1 cellular context compared by ENCODE assay signal in the genomic region with DNA sequence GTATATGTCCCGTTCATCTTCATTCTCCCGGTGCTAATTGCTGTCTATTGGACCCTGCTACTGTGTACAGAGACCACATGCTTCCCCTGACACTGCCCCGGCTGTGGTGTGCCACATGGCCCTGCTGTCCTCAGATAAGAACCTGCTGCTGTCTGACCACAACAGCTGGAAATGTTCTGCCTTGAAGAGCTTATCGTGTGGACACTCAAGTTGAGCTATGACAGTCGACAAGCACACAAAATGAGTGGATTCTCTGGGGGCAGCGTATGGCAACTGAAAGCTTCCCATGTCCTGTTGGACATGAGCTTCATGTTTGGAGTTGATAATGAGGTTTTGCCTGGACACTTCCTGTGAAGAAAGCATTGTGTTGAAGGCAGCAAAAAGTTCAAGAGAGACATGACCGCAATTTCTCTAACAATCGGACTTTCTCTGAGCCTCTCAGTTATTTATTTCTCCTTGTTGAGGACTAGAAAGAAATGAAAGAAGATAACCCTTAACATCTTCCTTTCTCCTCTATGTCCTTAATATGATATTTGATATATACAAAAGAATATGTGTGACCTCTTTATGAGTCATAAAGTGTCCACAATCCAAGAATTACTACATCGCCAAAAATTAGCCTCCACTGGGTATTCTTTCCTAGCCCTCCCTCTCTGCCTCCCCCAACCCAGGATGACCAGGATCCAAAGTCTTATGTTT.
TF ChIP-seq lines count a peak whose summit lies in the region.

No MANE protein-coding gene starts in this region.

TF ChIP-seq in K562, 482 proteins besides CTCF, POLR2A, EP300 and RAD21 (continued from another document and continues in another):
- TF ChIP-seq MYC (IDR thresholded peaks at IDR 0.05; ENCODE audit: low read depth, low read length) (peak; percentile 99), MYC (CRISPR knock-in tag; IDR thresholded peaks at IDR 0.05; ENCODE audit: borderline replicate concordance, low read depth) (no peak), HMGXB4 (CRISPR knock-in tag; IDR thresholded peaks at IDR 0.05) (no peak), MEF2D (tag; conservative IDR thresholded peaks at IDR 0.05; ENCODE audit: low read depth) (peak; percentile 89), HDAC8 (tag; IDR thresholded peaks at IDR 0.05) (no peak), ZNF584 (CRISPR knock-in tag; IDR thresholded peaks at IDR 0.05; ENCODE audit: low read depth) (peak; percentile 97), NR2C2 (CRISPR knock-in tag; IDR thresholded peaks at IDR 0.05) (no peak), NR2C2 (tag; IDR thresholded peaks at IDR 0.05) (peak; percentile 50), HINFP (tag; conservative IDR thresholded peaks at IDR 0.05; ENCODE audit: low read depth) (no peak), SMARCE1 (IDR thresholded peaks at IDR 0.05) (peak; percentile 99), RBM17 (IDR thresholded peaks at IDR 0.05; ENCODE audit: borderline replicate concordance, low read depth, low read length) (no peak), ZNF146 (CRISPR knock-in tag; IDR thresholded peaks at IDR 0.05; ENCODE audit: unreplicated experiment) (no peak), MTA3 (IDR thresholded peaks at IDR 0.05; ENCODE audit: borderline replicate concordance) (peak; percentile 88), C11orf30 (IDR thresholded peaks at IDR 0.05; ENCODE audit: low read depth) (no peak), E4F1 (CRISPR knock-in tag; IDR thresholded peaks at IDR 0.05; ENCODE audit: borderline replicate concordance) (no peak), ZBTB9 (CRISPR knock-in tag; IDR thresholded peaks at IDR 0.05) (peak; percentile 95), RBM34 (IDR thresholded peaks at IDR 0.05; ENCODE audit: borderline replicate concordance, insufficient read depth, low read length) (no peak), DDX20 (tag; IDR thresholded peaks at IDR 0.05; ENCODE audit: low read depth) (no peak), GABPA (tag; conservative IDR thresholded peaks at IDR 0.05; ENCODE audit: low read depth) (peak; percentile 61), PCBP2 (IDR thresholded peaks at IDR 0.05; ENCODE audit: low read depth, low read length, poor library complexity, severe bottlenecking) (no peak), HOMEZ (CRISPR knock-in tag; IDR thresholded peaks at IDR 0.05) (no peak), ZFP30 (CRISPR knock-in tag; IDR thresholded peaks at IDR 0.05; ENCODE audit: borderline replicate concordance) (no peak), PHF8 (IDR thresholded peaks at IDR 0.05; ENCODE audit: borderline replicate concordance, low read length) (no peak), ZBTB5 (IDR thresholded peaks at IDR 0.05) (no peak), IRF2 (CRISPR knock-in tag; IDR thresholded peaks at IDR 0.05) (no peak), MCM2 (IDR thresholded peaks at IDR 0.05; ENCODE audit: low read depth) (no peak), CEBPG (CRISPR knock-in tag; IDR thresholded peaks at IDR 0.05) (no peak), CEBPG (tag; conservative IDR thresholded peaks at IDR 0.05 in 1 of 2, IDR thresholded peaks at IDR 0.05 in 1 of 2) (no peak), SRSF7 (optimal IDR thresholded peaks at IDR 0.05; ENCODE audit: low read depth, low read length) (no peak)
- TF ChIP-seq, protein P1, sequence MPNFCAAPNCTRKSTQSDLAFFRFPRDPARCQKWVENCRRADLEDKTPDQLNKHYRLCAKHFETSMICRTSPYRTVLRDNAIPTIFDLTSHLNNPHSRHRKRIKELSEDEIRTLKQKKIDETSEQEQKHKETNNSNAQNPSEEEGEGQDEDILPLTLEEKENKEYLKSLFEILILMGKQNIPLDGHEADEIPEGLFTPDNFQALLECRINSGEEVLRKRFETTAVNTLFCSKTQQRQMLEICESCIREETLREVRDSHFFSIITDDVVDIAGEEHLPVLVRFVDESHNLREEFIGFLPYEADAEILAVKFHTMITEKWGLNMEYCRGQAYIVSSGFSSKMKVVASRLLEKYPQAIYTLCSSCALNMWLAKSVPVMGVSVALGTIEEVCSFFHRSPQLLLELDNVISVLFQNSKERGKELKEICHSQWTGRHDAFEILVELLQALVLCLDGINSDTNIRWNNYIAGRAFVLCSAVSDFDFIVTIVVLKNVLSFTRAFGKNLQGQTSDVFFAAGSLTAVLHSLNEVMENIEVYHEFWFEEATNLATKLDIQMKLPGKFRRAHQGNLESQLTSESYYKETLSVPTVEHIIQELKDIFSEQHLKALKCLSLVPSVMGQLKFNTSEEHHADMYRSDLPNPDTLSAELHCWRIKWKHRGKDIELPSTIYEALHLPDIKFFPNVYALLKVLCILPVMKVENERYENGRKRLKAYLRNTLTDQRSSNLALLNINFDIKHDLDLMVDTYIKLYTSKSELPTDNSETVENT (CRISPR knock-in tag; IDR thresholded peaks at IDR 0.05): no peak; the same call in 1 of the 2 replicates
- TF ChIP-seq, protein P2, sequence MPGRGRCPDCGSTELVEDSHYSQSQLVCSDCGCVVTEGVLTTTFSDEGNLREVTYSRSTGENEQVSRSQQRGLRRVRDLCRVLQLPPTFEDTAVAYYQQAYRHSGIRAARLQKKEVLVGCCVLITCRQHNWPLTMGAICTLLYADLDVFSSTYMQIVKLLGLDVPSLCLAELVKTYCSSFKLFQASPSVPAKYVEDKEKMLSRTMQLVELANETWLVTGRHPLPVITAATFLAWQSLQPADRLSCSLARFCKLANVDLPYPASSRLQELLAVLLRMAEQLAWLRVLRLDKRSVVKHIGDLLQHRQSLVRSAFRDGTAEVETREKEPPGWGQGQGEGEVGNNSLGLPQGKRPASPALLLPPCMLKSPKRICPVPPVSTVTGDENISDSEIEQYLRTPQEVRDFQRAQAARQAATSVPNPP (IDR thresholded peaks at IDR 0.05; ENCODE audit: borderline replicate concordance, insufficient read depth, insufficient read length): no peak
- TF ChIP-seq, protein P3, sequence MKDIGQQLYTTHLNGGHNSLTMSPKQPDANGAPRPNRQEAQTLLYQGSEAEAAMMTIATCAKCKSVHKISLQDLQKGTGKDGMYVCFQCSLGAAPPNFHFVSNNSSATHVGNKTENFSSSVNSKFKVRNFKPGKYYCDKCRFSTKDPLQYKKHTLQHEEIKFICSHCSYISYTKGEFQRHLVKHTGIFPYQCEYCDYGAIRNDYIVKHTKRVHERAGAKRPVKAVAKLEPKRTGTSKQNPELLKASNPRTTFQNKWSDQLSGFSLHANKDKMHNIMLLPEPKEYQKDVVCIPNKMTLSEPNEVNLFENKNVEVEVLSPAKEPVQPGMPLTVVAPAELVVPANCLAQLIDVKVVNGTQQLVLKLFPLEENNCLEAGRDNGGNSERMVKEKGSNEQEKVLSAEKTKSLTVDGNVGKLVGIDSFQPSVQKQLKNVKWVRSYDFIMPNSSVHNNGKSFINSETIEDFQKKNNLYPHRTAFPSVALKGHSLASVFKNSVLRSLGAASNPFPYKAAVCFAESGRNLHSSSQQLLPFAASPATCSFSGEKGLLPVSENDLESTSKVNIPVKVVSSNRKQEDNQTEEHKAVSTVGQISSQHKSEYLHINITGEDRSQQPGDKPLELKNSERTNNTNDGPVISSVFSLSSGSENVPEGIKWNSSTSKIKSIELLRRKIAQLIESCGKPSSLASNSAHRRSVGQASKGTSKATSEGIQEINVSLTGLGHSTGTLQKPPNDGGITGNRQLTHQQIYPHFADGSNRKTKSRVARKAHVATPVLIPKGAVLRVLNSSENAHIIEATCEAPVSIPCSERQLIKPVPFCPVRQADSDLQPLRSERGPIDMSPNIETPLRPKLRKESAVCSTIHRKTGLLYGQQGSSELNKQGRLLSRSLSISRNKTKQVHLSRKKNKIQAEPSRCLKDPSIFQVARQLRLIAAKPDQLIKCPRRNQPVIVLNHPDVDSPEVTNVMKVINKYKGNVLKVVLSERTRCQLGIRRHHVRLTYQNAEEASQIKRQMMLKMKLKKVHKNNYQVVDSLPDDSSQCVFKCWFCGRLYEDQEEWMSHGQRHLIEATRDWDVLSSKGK (CRISPR knock-in tag; IDR thresholded peaks at IDR 0.05): no peak
